32 cellular contexts compared by ENCODE assay signal in genomic region chr6:82832811-82833210, GRCh38.
"Had no signal": no experiment of that assay in that cellular context is flagged by ENCODE, and none has a peak within 500 bp of the region (broad histone marks: within the 10 kb centered on the region; RNA-seq: fewer than 3 reads in every experiment).

No MANE protein-coding gene starts in this region.

- H3K9ac ChIP-seq: SK-N-SH had no signal

- H3K27ac Mint-ChIP-seq: activated CD4-positive, alpha-beta T cell treated with anti-CD3 and anti-CD28 coated beads, Interleukin-2, amount 10 ng/mL, durations not matched to agents 24 days and 14 days; activated CD8-positive, alpha-beta T cell treated with anti-CD3 and anti-CD28 coated beads for 36 hours; activated naive CD8-positive, alpha-beta T cell treated with anti-CD3 and anti-CD28 coated beads for 36 hours; activated T-cell treated with anti-CD3 and anti-CD28 coated beads, Interleukin-2, amount 50 U/mL, for 72 hours; activated T-helper 17 cell treated with anti-CD3 and anti-CD28 coated beads, Interleukin-2, amount 50 U/mL, for 72 hours; T-helper 1 cell treated with Interleukin-12 subunit alpha and Interleukin-12 subunit beta and Interleukin-4 antibody, amounts not matched to agents 30 μg/mL and 1 μg/mL, for 36 hours had no signal

- H3K27me3 Mint-ChIP-seq: activated CD4-positive, alpha-beta T cell treated with anti-CD3 and anti-CD28 coated beads, Interleukin-2, amount 10 ng/mL, durations not matched to agents 24 days and 14 days; activated naive CD8-positive, alpha-beta T cell treated with anti-CD3 and anti-CD28 coated beads for 36 hours had no signal

- ATAC-seq: activated CD8-positive, alpha-beta T cell treated with anti-CD3 and anti-CD28 coated beads for 36 hours; activated T-cell treated with anti-CD3 and anti-CD28 coated beads, Interleukin-2, amount 50 U/mL, for 72 hours; activated T-helper 17 cell treated with anti-CD3 and anti-CD28 coated beads, Interleukin-2, amount 50 U/mL, for 72 hours had no signal

- H3K36me3 Mint-ChIP-seq: activated naive CD8-positive, alpha-beta T cell treated with anti-CD3 and anti-CD28 coated beads for 36 hours had no signal

- H3K36me3 ChIP-seq: brain microvascular endothelial cell, cardiac muscle cell, SJSA1 had no signal

- H3K27ac ChIP-seq: brain microvascular endothelial cell, cardiac muscle cell, SJSA1, VCaP had no signal

- H3K9me3 Mint-ChIP-seq: activated CD4-positive, alpha-beta T cell treated with anti-CD3 and anti-CD28 coated beads, Interleukin-2, amount 10 ng/mL, durations not matched to agents 24 days and 14 days; activated CD8-positive, alpha-beta T cell treated with anti-CD3 and anti-CD28 coated beads for 36 hours; activated naive CD8-positive, alpha-beta T cell treated with anti-CD3 and anti-CD28 coated beads for 36 hours; activated T-cell treated with anti-CD3 and anti-CD28 coated beads, Interleukin-2, amount 50 U/mL, for 72 hours; activated T-helper 17 cell treated with anti-CD3 and anti-CD28 coated beads, Interleukin-2, amount 50 U/mL, for 72 hours; T-helper 1 cell treated with Interleukin-12 subunit alpha and Interleukin-12 subunit beta and Interleukin-4 antibody, amounts not matched to agents 30 μg/mL and 1 μg/mL, for 36 hours had no signal

- H3K4me1 ChIP-seq: SJSA1 had no signal

- DNase-seq: activated CD4-positive, alpha-beta T cell treated with anti-CD3 and anti-CD28 coated beads for 1 hour; activated CD4-positive, alpha-beta T cell treated with anti-CD3 and anti-CD28 coated beads, Interleukin-2, amount 10 ng/mL, durations not matched to agents 24 days and 14 days; activated CD4-positive, alpha-beta T cell treated with anti-CD3 and anti-CD28 coated beads, Interleukin-2, amount 50 U/mL, for 4 hours; activated CD4-positive, CD25-positive, alpha-beta regulatory T cell; activated CD8-positive, alpha-beta T cell treated with anti-CD3 and anti-CD28 coated beads for 36 hours; activated effector memory CD4-positive, alpha-beta T cell treated with anti-CD3 and anti-CD28 coated beads, Interleukin-2, amount 50 U/mL, for 16 hours; activated naive CD4-positive, alpha-beta T cell; activated naive CD4-positive, alpha-beta T cell treated with anti-CD3 and anti-CD28 coated beads, Interleukin-2, amount 50 U/mL, for 16 hours; activated naive CD8-positive, alpha-beta T cell treated with anti-CD3 and anti-CD28 coated beads for 36 hours; activated T-cell treated with anti-CD3 and anti-CD28 coated beads, Interleukin-2, amount 50 U/mL, for 1 hour; activated T-cell treated with anti-CD3 and anti-CD28 coated beads, Interleukin-2, amount 50 U/mL, for 72 hours; amniotic stem cell; aorta; brain microvascular endothelial cell; Kasumi-1; KG1; NCI-H1105; NCI-H1417 treated with DMSO at 0.1 percent for 48 hours; NCI-H187 treated with DMSO at 0.1 percent for 48 hours; NCI-H2081; NCI-H2171; NCI-H510A; NCI-H748 treated with DMSO at 0.1 percent for 48 hours; NK-92 treated with Interleukin-12 subunit alpha and Interleukin-12 subunit beta, amount 100 ng/mL, for 24 hours; Right ventricle myocardium superior; SK-N-SH had no signal

- H3K4me2 ChIP-seq: SK-N-SH had no signal

- H3K9me3 ChIP-seq: SJSA1, SK-N-SH had no signal

- H3K4me3 ChIP-seq: cardiac muscle cell, SJSA1 had no signal

- H3K4me3 Mint-ChIP-seq: activated CD4-positive, alpha-beta T cell treated with anti-CD3 and anti-CD28 coated beads, Interleukin-2, amount 10 ng/mL, durations not matched to agents 24 days and 14 days; activated CD8-positive, alpha-beta T cell treated with anti-CD3 and anti-CD28 coated beads for 36 hours; activated naive CD8-positive, alpha-beta T cell treated with anti-CD3 and anti-CD28 coated beads for 36 hours; activated T-cell treated with anti-CD3 and anti-CD28 coated beads, Interleukin-2, amount 50 U/mL, for 72 hours; activated T-helper 17 cell treated with anti-CD3 and anti-CD28 coated beads, Interleukin-2, amount 50 U/mL, for 72 hours; central memory CD8-positive, alpha-beta T cell; T-helper 1 cell treated with Interleukin-12 subunit alpha and Interleukin-12 subunit beta and Interleukin-4 antibody, amounts not matched to agents 30 μg/mL and 1 μg/mL, for 36 hours had no signal

- H3K27me3 ChIP-seq: brain microvascular endothelial cell, cardiac muscle cell, SJSA1 had no signal

- H3K4me1 Mint-ChIP-seq: activated CD4-positive, alpha-beta T cell treated with anti-CD3 and anti-CD28 coated beads, Interleukin-2, amount 10 ng/mL, durations not matched to agents 24 days and 14 days; activated naive CD8-positive, alpha-beta T cell treated with anti-CD3 and anti-CD28 coated beads for 36 hours; activated T-helper 17 cell treated with anti-CD3 and anti-CD28 coated beads, Interleukin-2, amount 50 U/mL, for 72 hours; central memory CD8-positive, alpha-beta T cell had no signal
